10 cellular contexts compared by ENCODE assay signal in genomic region chr1:113980120-113980519, GRCh38. TPM values are rescaled to one million over a fixed set of nuclear protein-coding genes. Genes with fewer than 3 reads are reported as not detected.
DNase-seq lines count a peak whose midpoint lies in the region; ATAC-seq, FAIRE-seq and TF ChIP-seq lines count a peak whose summit lies in the region.
"Had no signal": no experiment of that assay in that cellular context is flagged by ENCODE, and none has a peak within 500 bp of the region (broad histone marks: within the 10 kb centered on the region; RNA-seq: fewer than 3 reads in every experiment).

No MANE protein-coding gene starts in this region.

- peak overlapping the region; percentile 93 for H3K4me2 ChIP-seq in GM23248 (ENCODE audit: unreplicated experiment)
- H3K4me2 ChIP-seq in astrocyte (ENCODE audit: low read length), result peak overlapping the region; percentile 92
- peak overlapping the region; percentile 71 for H3K4me2 ChIP-seq in hepatocyte

- H3F3A ChIP-seq in GM23248 (ENCODE audit: insufficient read depth), result peaks cover 71% of the 10 kb centered on the region

- DNase-seq in GM23248 (peak; percentile 62), astrocyte (ENCODE audit: low read depth) (no peak), hepatocyte (ENCODE audit: low spot score) (peak; percentile 87), NCI-H2029 (lab: John Stamatoyannopoulos, UW) (no peak), 8988T (no peak)
- no peak for DNase-seq in CD4-positive, alpha-beta T cell
- DNase-seq: T-helper 9 cell had no signal

- in situ Hi-C loops in GM23248 (cut with MboI), result loop anchor here (25.0 kb wide), 1 partner anchor 307 kb away; no protein-coding TSS in a partner anchor

- H3K4me3 ChIP-seq in GM23248 (peak overlapping the region; percentile 74), astrocyte (ENCODE audit: insufficient read depth, low read depth, low read length) (peak overlapping the region; percentile 42), hepatocyte (peak overlapping the region; percentile 20), skeletal muscle tissue (ENCODE audit: low read length in 3 of 3) (peak overlapping the region; percentile 44 to 70 (median 52))

- no peak overlapping the region for H3K27ac Mint-ChIP-seq in astrocyte (ENCODE audit: unreplicated experiment)
- H3K27ac Mint-ChIP-seq in CD4-positive, alpha-beta T cell, result no peak overlapping the region

- H2AFZ ChIP-seq in GM23248, result peak overlapping the region; percentile 74
- no peak overlapping the region for H2AFZ ChIP-seq in astrocyte (ENCODE audit: low read depth, low read length)
- peak overlapping the region; percentile 25 for H2AFZ ChIP-seq in hepatocyte

- ATAC-seq in CD4-positive, alpha-beta T cell (ENCODE audit: poor library complexity), result no peak
- ATAC-seq in GM18505 (IDR thresholded peaks at IDR 0.05; ENCODE audit: unreplicated experiment), result no peak

- intact Hi-C loops in CD4-positive, alpha-beta T cell (cut with DNase I, micrococcal nuclease), result no loop called here

- peaks cover 52% of the 10 kb centered on the region for H3K4me1 Mint-ChIP-seq in astrocyte (ENCODE audit: low read depth, unreplicated experiment)
- peaks cover 37% of the 10 kb centered on the region for H3K4me1 Mint-ChIP-seq in CD4-positive, alpha-beta T cell (ENCODE audit: low read depth)

- no peaks in the 10 kb centered on the region for H3K9me3 ChIP-seq in GM23248 (ENCODE audit: low read depth)
- H3K9me3 ChIP-seq in astrocyte (ENCODE audit: insufficient read depth, low read depth, low read length), result no peaks in the 10 kb centered on the region
- H3K9me3 ChIP-seq in hepatocyte (ENCODE audit: low read depth), result no peaks in the 10 kb centered on the region
- no peaks in the 10 kb centered on the region for H3K9me3 ChIP-seq in skeletal muscle tissue (ENCODE audit: control insufficient read depth in 3 of 3, low read length in 3 of 3)
- no peaks in the 10 kb centered on the region for H3K9me3 ChIP-seq in CD4-positive, alpha-beta T cell (ENCODE audit: control insufficient read depth, low read length)
- H3K9me3 ChIP-seq: adrenal gland had no signal

- TF ChIP-seq CTCF in astrocyte (IDR thresholded peaks at IDR 0.05; ENCODE audit: insufficient read depth, low read depth, low read length) (no peak), hepatocyte (IDR thresholded peaks at IDR 0.05; ENCODE audit: poor library complexity) (no peak)
- no peak for TF ChIP-seq CTCF in CD4-positive, alpha-beta T cell (IDR thresholded peaks at IDR 0.05)

- H3K9me2 ChIP-seq in GM23248 (ENCODE audit: insufficient read depth) (no peaks in the 10 kb centered on the region), hepatocyte (replicated peaks; ENCODE audit: insufficient read depth) (no peaks in the 10 kb centered on the region)

- H3K4me1 ChIP-seq in GM23248 (ENCODE audit: insufficient read depth) (peaks cover 82% of the 10 kb centered on the region), astrocyte (ENCODE audit: insufficient read depth, low read length) (peaks cover 50% of the 10 kb centered on the region), hepatocyte (ENCODE audit: insufficient read depth) (peaks cover 63% of the 10 kb centered on the region), skeletal muscle tissue (ENCODE audit: control insufficient read depth in 3 of 3, insufficient read depth in 3 of 3, low read length in 3 of 3) (peaks cover 64 to 74% (median 71%) of the 10 kb centered on the region in 3 donors)

- 2% methylated on average over 10 of the region's 10 CpGs for WGBS in GM23248 (ENCODE audit: low coverage in 1 of 2, low lambda C conversion rate in 2 of 2, missing lambda C conversion rate in 2 of 2), 2 experiments
- WGBS in hepatocyte (ENCODE audit: low lambda C conversion rate, missing lambda C conversion rate), result 25% methylated on average over 10 of the region's 10 CpGs

- H3K36me3 ChIP-seq in GM23248 (ENCODE audit: low read depth) (no peaks in the 10 kb centered on the region), astrocyte (ENCODE audit: insufficient read depth, low read length) (no peaks in the 10 kb centered on the region), hepatocyte (replicated peaks; ENCODE audit: insufficient read depth, low read depth) (no peaks in the 10 kb centered on the region), skeletal muscle tissue (ENCODE audit: control insufficient read depth in 3 of 3, insufficient read depth in 3 of 3, low read length in 3 of 3) (peaks cover 0 to 2% (median 0%) of the 10 kb centered on the region in 3 donors)
- H3K36me3 ChIP-seq: adrenal gland had no signal

- H3K27me3 ChIP-seq in GM23248 (replicated peaks; ENCODE audit: insufficient read depth) (no peaks in the 10 kb centered on the region), astrocyte (ENCODE audit: insufficient read depth, low read length) (no peaks in the 10 kb centered on the region), hepatocyte (no peaks in the 10 kb centered on the region), skeletal muscle tissue (ENCODE audit: control insufficient read depth in 3 of 3, insufficient read depth in 3 of 3, low read length in 3 of 3) (no peaks in the 10 kb centered on the region)
- no peaks in the 10 kb centered on the region for H3K27me3 ChIP-seq in CD4-positive, alpha-beta T cell (ENCODE audit: control insufficient read depth, insufficient read depth, low read length)
- H3K27me3 ChIP-seq: adrenal gland had no signal

- H3K27ac ChIP-seq in GM23248 (peak overlapping the region; percentile 93), astrocyte (ENCODE audit: low read depth, low read length) (no peak overlapping the region), hepatocyte (peak overlapping the region; percentile 96), skeletal muscle tissue (ENCODE audit: low read depth, low read length) (peak overlapping the region; percentile 62)
- no peak overlapping the region for H3K27ac ChIP-seq in CD4-positive, alpha-beta T cell (ENCODE audit: low read depth, low read length)

- H3K9ac ChIP-seq in GM23248 (peak overlapping the region; percentile 72), astrocyte (ENCODE audit: low read length) (no peak overlapping the region), skeletal muscle tissue (ENCODE audit: low read depth in 1 of 3, low read length in 3 of 3) (peak overlapping the region in 2 of 3 donors; percentile 14 to 61)

- peak overlapping the region; percentile 76 for H3K4me3 Mint-ChIP-seq in astrocyte (ENCODE audit: unreplicated experiment)
- H3K4me3 Mint-ChIP-seq in CD4-positive, alpha-beta T cell, result no peak overlapping the region

- TF ChIP-seq POLR2A in GM18505 (IDR thresholded peaks at IDR 0.05; ENCODE audit: borderline replicate concordance, extremely low read depth, insufficient read depth, insufficient read length), result no peak

- no peak for FAIRE-seq in astrocyte (lab: Jason Lieb, UNC)

- peaks cover 20% of the 10 kb centered on the region for H3K79me2 ChIP-seq in GM23248 (ENCODE audit: insufficient read depth)
- no peaks in the 10 kb centered on the region for H3K79me2 ChIP-seq in astrocyte (ENCODE audit: insufficient read depth, low read length)
- peaks cover 27% of the 10 kb centered on the region for H3K79me2 ChIP-seq in hepatocyte

- no peaks in the 10 kb centered on the region for H3K9me3 Mint-ChIP-seq in astrocyte (ENCODE audit: unreplicated experiment)
- no peaks in the 10 kb centered on the region for H3K9me3 Mint-ChIP-seq in CD4-positive, alpha-beta T cell

- POLR2A ChIA-PET in CD4-positive, alpha-beta T cell (lab: Charles Lee), result interaction anchor here (1.3 kb wide), 1 partner anchor 50 kb away, joined by 3 read pairs; no protein-coding TSS in a partner anchor

- CTCF ChIA-PET in CD4-positive, alpha-beta T cell (lab: Charles Lee), result no interaction called here

- H3K36me3 Mint-ChIP-seq in astrocyte (ENCODE audit: low read depth, unreplicated experiment), result peaks cover 9% of the 10 kb centered on the region
- peaks cover 34% of the 10 kb centered on the region for H3K36me3 Mint-ChIP-seq in CD4-positive, alpha-beta T cell (ENCODE audit: low read depth)

- H4K20me1 ChIP-seq in GM23248 (ENCODE audit: insufficient read depth), result no peaks in the 10 kb centered on the region
- no peaks in the 10 kb centered on the region for H4K20me1 ChIP-seq in astrocyte (ENCODE audit: insufficient read depth, low read length)
- no peaks in the 10 kb centered on the region for H4K20me1 ChIP-seq in hepatocyte (ENCODE audit: insufficient read depth, poor library complexity, severe bottlenecking)

- peaks cover 4% of the 10 kb centered on the region for H3K27me3 Mint-ChIP-seq in astrocyte (ENCODE audit: low read depth, unreplicated experiment)
- no peaks in the 10 kb centered on the region for H3K27me3 Mint-ChIP-seq in CD4-positive, alpha-beta T cell

RNA-seq across cellular contexts. Expression of gene OLFML3, which starts 0.8 kb away (rescaled TPM):
- total RNA-seq in GM23248 (2014; rRNA removed; shearing (Covaris generic)), result 156 and 168 TPM in 2 replicates
- 141 and 149 TPM in 2 replicates for polyA plus RNA-seq in GM23248 (2016; fragmentation: Nextera tagmentation; extraction: Ambion mirVana)
- total RNA-seq in astrocyte, result 23.2 and 26.7 TPM in 2 replicates
- 441 and 460 TPM in 2 replicates for total RNA-seq in hepatocyte
- 494 and 559 TPM in 2 replicates for polyA plus RNA-seq in hepatocyte
- total RNA-seq in skeletal muscle tissue, result 86.1 TPM
- under 1 TPM; 0.30 to 0.31 TPM for total RNA-seq in CD4-positive, alpha-beta T cell

RNA-seq across cellular contexts. Expression of gene HIPK1, which starts 51.0 kb away (rescaled TPM):
- 23.6 and 26.2 TPM in 2 replicates for total RNA-seq in GM23248 (2014; rRNA removed; shearing (Covaris generic))
- polyA plus RNA-seq in GM23248 (2016; fragmentation: Nextera tagmentation; extraction: Ambion mirVana) (6.1 and 7.6 TPM in 2 replicates), hepatocyte (8.7 and 12.1 TPM in 2 replicates)
- total RNA-seq in astrocyte (54.0 and 55.4 TPM in 2 replicates), hepatocyte (31.6 and 34.1 TPM in 2 replicates), skeletal muscle tissue (28.2 TPM)
- total RNA-seq in CD4-positive, alpha-beta T cell, result 100 to 1,000 TPM; 245 to 251 TPM

Comparison
In these comparisons a context has a peak if more than half of its experiments do, and no peak if none do; other contexts are left out.
1. DNase-seq: peak in GM23248 (single experiment) and hepatocyte (single experiment); none in astrocyte (single experiment), CD4-positive, alpha-beta T cell (0 of 10), NCI-H2029 (single experiment) and 8988T (single experiment).
2. H3K27ac ChIP-seq: peak in GM23248 (single experiment), hepatocyte (single experiment) and skeletal muscle tissue (single experiment); none in astrocyte (single experiment) and CD4-positive, alpha-beta T cell (single experiment).
3. H3K4me3 ChIP-seq: peak in every context shown above with its lines; median percentile 74 in GM23248; 52 in skeletal muscle tissue; 42 in astrocyte; 20 in hepatocyte.
4. RNA of gene OLFML3, which starts 0.8 kb away (total RNA-seq): 441 to 460 TPM in hepatocyte, 156 to 168 TPM in GM23248, 86.1 TPM in skeletal muscle tissue (single experiment) and 23.2 to 26.7 TPM in astrocyte; 0.30 to 0.31 TPM in CD4-positive, alpha-beta T cell; every median in the first group is over 10 times any median in the second.
5. Peak in every context shown above with its lines, with median percentiles within 50 percentile points of each other: H3K4me2 ChIP-seq.